Comparison of ENCODE assay signal across 8 cellular contexts in the genomic region with DNA sequence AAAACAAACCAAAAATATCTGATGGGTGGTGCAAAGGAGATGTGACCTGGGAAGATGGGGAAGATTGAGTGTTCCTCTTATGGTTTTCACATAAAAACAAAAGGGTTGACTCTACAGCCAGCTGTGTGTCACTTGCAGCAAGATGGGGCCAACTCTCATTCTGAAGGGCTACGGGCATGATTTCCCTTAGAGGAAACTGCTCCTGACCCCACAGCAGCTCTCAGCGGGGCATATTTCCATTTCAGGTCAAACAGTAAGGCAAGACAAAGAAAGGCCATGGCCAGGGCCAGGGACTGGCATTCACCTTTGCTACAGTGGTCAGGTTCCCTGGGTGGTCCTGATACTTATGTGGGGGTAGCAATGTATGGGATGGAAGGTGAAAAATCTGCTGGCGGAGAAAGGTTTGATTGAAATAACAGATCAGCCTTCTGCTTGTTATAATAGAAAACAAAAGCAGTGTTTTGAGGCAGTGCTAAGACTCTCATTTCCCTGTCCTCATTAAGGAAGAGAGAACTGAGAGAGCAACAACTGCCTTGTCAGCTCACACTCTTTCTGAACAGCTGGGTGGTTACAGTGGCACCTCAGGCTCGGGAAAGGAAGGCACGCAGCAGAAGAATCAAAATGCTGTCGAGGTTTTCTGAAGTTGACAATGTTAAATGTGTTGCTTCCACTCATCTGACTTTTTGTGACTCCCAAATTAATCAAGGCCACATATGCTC.
DNase-seq lines count a peak whose midpoint lies in the region; ATAC-seq and TF ChIP-seq lines count a peak whose summit lies in the region.

No MANE protein-coding gene starts in this region.

- H3K4me3 Mint-ChIP-seq in natural killer cell (no peak overlapping the region), MCF 10A (ENCODE audit: unreplicated experiment) (no peak overlapping the region)
- H3K4me3 Mint-ChIP-seq in activated CD8-positive, alpha-beta memory T cell treated with anti-CD3 and anti-CD28 coated beads, Interleukin-2, amount 10 ng/mL, durations not matched to agents 7 days and 5 days: no peak overlapping the region

- no TSS peak for BruUV-seq in MCF 10A (replicated peaks; lab: Mats Ljungman, UMichigan)

- ATAC-seq in GM18867 (IDR thresholded peaks at IDR 0.05; ENCODE audit: unreplicated experiment): peak; percentile 99
- peak; percentile 98 for ATAC-seq in HG02571 (IDR thresholded peaks at IDR 0.05; ENCODE audit: unreplicated experiment)
- peak; percentile 36 to 61 (median 46) for ATAC-seq in natural killer cell
- no peak for ATAC-seq in activated CD8-positive, alpha-beta memory T cell treated with anti-CD3 and anti-CD28 coated beads, Interleukin-2, amount 10 ng/mL, durations not matched to agents 7 days and 5 days

- no peaks in the 10 kb centered on the region for H3K9me3 Mint-ChIP-seq in natural killer cell
- no peaks in the 10 kb centered on the region for H3K9me3 Mint-ChIP-seq in MCF 10A (ENCODE audit: unreplicated experiment)
- no peaks in the 10 kb centered on the region for H3K9me3 Mint-ChIP-seq in activated CD8-positive, alpha-beta memory T cell treated with anti-CD3 and anti-CD28 coated beads, Interleukin-2, amount 10 ng/mL, durations not matched to agents 7 days and 5 days (ENCODE audit: low read depth)

- POLR2A ChIA-PET in MCF 10A (lab: Yijun Ruan, JAX): interaction anchor here (0.7 kb wide), 1 partner anchor 856 kb away, joined by 3 read pairs; no protein-coding TSS in a partner anchor

- intact Hi-C loops in natural killer cell (cut with micrococcal nuclease): no loop called here
- intact Hi-C loops in MCF 10A (cut with micrococcal nuclease): no loop called here

- H3K36me3 Mint-ChIP-seq in natural killer cell (no peaks in the 10 kb centered on the region), MCF 10A (ENCODE audit: insufficient read depth, unreplicated experiment) (no peaks in the 10 kb centered on the region)
- no peaks in the 10 kb centered on the region for H3K36me3 Mint-ChIP-seq in activated CD8-positive, alpha-beta memory T cell treated with anti-CD3 and anti-CD28 coated beads, Interleukin-2, amount 10 ng/mL, durations not matched to agents 7 days and 5 days

- H3K4me1 Mint-ChIP-seq in natural killer cell (peaks cover 0 to 11% of the 10 kb centered on the region in 2 donors), MCF 10A (ENCODE audit: insufficient read depth, unreplicated experiment) (peaks cover 8% of the 10 kb centered on the region)
- H3K4me1 Mint-ChIP-seq in activated CD8-positive, alpha-beta memory T cell treated with anti-CD3 and anti-CD28 coated beads, Interleukin-2, amount 10 ng/mL, durations not matched to agents 7 days and 5 days: peaks cover 3% of the 10 kb centered on the region

- H3K27me3 ChIP-seq in HL-60 (ENCODE audit: insufficient read depth, poor library complexity, severe bottlenecking): no peaks in the 10 kb centered on the region

- TF ChIP-seq CTCF in HL-60 (IDR thresholded peaks at IDR 0.05; ENCODE audit: insufficient read depth, low read length): no peak
- TF ChIP-seq CTCF in natural killer cell (IDR thresholded peaks at IDR 0.05): no peak
- TF ChIP-seq CTCF in MCF 10A (IDR thresholded peaks at IDR 0.05; ENCODE audit: unreplicated experiment): no peak

- H3K27ac ChIP-seq in HL-60 (replicated peaks): peak overlapping the region; percentile 54

- H3K27ac Mint-ChIP-seq in natural killer cell (no peak overlapping the region), MCF 10A (ENCODE audit: low read depth, unreplicated experiment) (no peak overlapping the region)
- no peak overlapping the region for H3K27ac Mint-ChIP-seq in activated CD8-positive, alpha-beta memory T cell treated with anti-CD3 and anti-CD28 coated beads, Interleukin-2, amount 10 ng/mL, durations not matched to agents 7 days and 5 days

- DNase-seq in HL-60 (ENCODE audit: low read depth in 1 of 2, low spot score in 1 of 2) (peak in 1 of 2 experiments; percentile 46), natural killer cell (no peak), T-helper 2 cell (no peak), MCF 10A (ENCODE audit: unreplicated experiment) (no peak), DMS53 treated with DMSO at 0.1 percent for 48 hours (lab: John Stamatoyannopoulos, UW; ENCODE audit: unreplicated experiment) (no peak)
- no peak for DNase-seq in activated CD8-positive, alpha-beta memory T cell treated with anti-CD3 and anti-CD28 coated beads, Interleukin-2, amount 10 ng/mL, durations not matched to agents 7 days and 5 days

- no peak overlapping the region for H3K4me3 ChIP-seq in HL-60 (replicated peaks; ENCODE audit: insufficient read depth, low read length)

- H3K27me3 Mint-ChIP-seq in natural killer cell (ENCODE audit: low read depth in 2 of 2) (no peaks in the 10 kb centered on the region), MCF 10A (ENCODE audit: insufficient read depth, unreplicated experiment) (no peaks in the 10 kb centered on the region)
- peaks cover 2% of the 10 kb centered on the region for H3K27me3 Mint-ChIP-seq in activated CD8-positive, alpha-beta memory T cell treated with anti-CD3 and anti-CD28 coated beads, Interleukin-2, amount 10 ng/mL, durations not matched to agents 7 days and 5 days

- CTCF ChIA-PET in MCF 10A (lab: Yijun Ruan, JAX): interaction anchor here (0.6 to 1.2 kb wide), 2 partner anchors 15 to 61 kb away, joined by 4 read pairs; no protein-coding TSS in a partner anchor
- CTCF ChIA-PET in activated CD8-positive, alpha-beta memory T cell treated with anti-CD3 and anti-CD28 coated beads, Interleukin-2, amount 10 ng/mL, durations not matched to agents 7 days and 5 days (lab: Charles Lee): no interaction called here
